ENCODE assay signal across 23 cellular contexts in the genomic region with DNA sequence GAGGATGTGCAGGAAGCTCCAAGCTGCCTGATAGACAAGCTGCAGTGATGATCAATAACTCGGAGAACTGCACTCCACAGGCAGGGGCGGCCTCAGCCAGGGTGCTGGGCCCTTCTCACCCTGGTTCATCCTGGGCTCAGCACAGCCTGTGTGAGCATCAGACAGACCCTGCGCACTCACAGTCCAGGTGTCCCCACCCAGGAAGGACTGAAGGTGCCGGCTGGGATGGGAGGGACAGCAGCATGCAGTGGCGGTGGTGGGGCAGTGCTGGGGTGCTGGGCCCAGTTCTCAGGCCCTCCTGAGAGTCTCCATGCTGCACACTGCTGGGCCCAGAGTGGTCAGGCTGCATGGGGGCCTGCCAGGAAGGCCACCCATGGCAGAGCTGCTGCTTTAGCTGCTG.
DNase-seq lines count a peak whose midpoint lies in the region; ATAC-seq and TF ChIP-seq lines count a peak whose summit lies in the region.
"Had no signal": no experiment of that assay in that cellular context is flagged by ENCODE, and none has a peak within 500 bp of the region (broad histone marks: within the 10 kb centered on the region; RNA-seq: fewer than 3 reads in every experiment).

No MANE protein-coding gene starts in this region.

- peak overlapping the region; percentile 58 for H2BK15ac ChIP-seq in neuronal stem cell (ENCODE audit: low read length)

- peak overlapping the region; percentile 97 for H3K14ac ChIP-seq in neuronal stem cell (ENCODE audit: low read length)

- peak overlapping the region; percentile 85 for H3K23ac ChIP-seq in neuronal stem cell (ENCODE audit: low read depth, low read length, poor library complexity)

- H3K4me2 ChIP-seq in neuronal stem cell (ENCODE audit: insufficient read depth, low read length, poor library complexity, severe bottlenecking), result no peak overlapping the region

- no peak for DNase-seq in activated CD8-positive, alpha-beta T cell treated with anti-CD3 and anti-CD28 coated beads, Interleukin-2, amount 10 ng/mL, durations not matched to agents 7 days and 5 days
- DNase-seq in activated CD8-positive, alpha-beta T cell treated with anti-CD3 and anti-CD28 coated beads for 36 hours, result no peak
- DNase-seq in heart right ventricle (no peak), neuronal stem cell (ENCODE audit: low spot score) (no peak), upper lobe of right lung (no peak), HUDEP-2 (lab: John Stamatoyannopoulos, UW; ENCODE audit: unreplicated experiment in 76 of 76) (no peak), dorsolateral prefrontal cortex (no peak)
- DNase-seq in activated T-helper 2 cell treated with anti-CD3 and anti-CD28 coated beads, Interferon-gamma antibody, Interleukin-2, Interleukin-4, amounts not matched to agents 10 μg/mL and 5 μg/mL and 100 μg/mL, durations not matched to agents 14 hours and 24 hours and 36 hours (ENCODE audit: low spot score), result no peak
- DNase-seq: activated naive CD4-positive, alpha-beta T cell treated with anti-CD3 and anti-CD28 coated beads, Interleukin-2, amount 50 U/mL, for 16 hours; activated T-cell treated with anti-CD3 and anti-CD28 coated beads, Interleukin-2, amount 50 U/mL, for 48 hours; CD4-positive, alpha-beta T cell; central memory CD4-positive, alpha-beta T cell; NCI-H1694; NCI-H2171; NCI-H524 treated with DMSO at 0.1 percent for 48 hours; NK-92 treated with Interleukin-12 subunit alpha and Interleukin-12 subunit beta, amount 100 ng/mL, for 24 hours; T-helper 1 cell had no signal

- H3K4me3 ChIP-seq in heart right ventricle (no peak overlapping the region), neuronal stem cell (ENCODE audit: low read length in 2 of 2) (no peak overlapping the region), upper lobe of right lung (no peak overlapping the region), dorsolateral prefrontal cortex (no peak overlapping the region)
- H3K4me3 ChIP-seq: ascending aorta, HAP-1, left lung, SJSA1 had no signal

- no peak overlapping the region for H4K8ac ChIP-seq in neuronal stem cell (ENCODE audit: low read depth, low read length)

- peak overlapping the region; percentile 84 for H2AK5ac ChIP-seq in neuronal stem cell (ENCODE audit: low read depth, low read length)

- no peak overlapping the region for H2BK12ac ChIP-seq in neuronal stem cell (ENCODE audit: low read length)

- TF ChIP-seq CTCF in activated CD8-positive, alpha-beta T cell treated with anti-CD3 and anti-CD28 coated beads for 36 hours (IDR thresholded peaks at IDR 0.05), result no peak
- TF ChIP-seq CTCF in heart right ventricle (IDR thresholded peaks at IDR 0.05) (no peak), upper lobe of right lung (IDR thresholded peaks at IDR 0.05) (no peak), dorsolateral prefrontal cortex (IDR thresholded peaks at IDR 0.05 in 54 of 56, conservative IDR thresholded peaks at IDR 0.05 in 2 of 56; ENCODE audit: low read depth in 1 of 56, partially characterized antibody in 56 of 56) (no peak)

- H3K27me3 Mint-ChIP-seq in activated CD8-positive, alpha-beta T cell treated with anti-CD3 and anti-CD28 coated beads, Interleukin-2, amount 10 ng/mL, durations not matched to agents 7 days and 5 days (ENCODE audit: low read depth), result peaks cover 2% of the 10 kb centered on the region
- H3K27me3 Mint-ChIP-seq in activated CD8-positive, alpha-beta T cell treated with anti-CD3 and anti-CD28 coated beads for 36 hours, result no peaks in the 10 kb centered on the region
- peaks cover 2% of the 10 kb centered on the region for H3K27me3 Mint-ChIP-seq in activated T-helper 2 cell treated with anti-CD3 and anti-CD28 coated beads, Interferon-gamma antibody, Interleukin-2, Interleukin-4, amounts not matched to agents 10 μg/mL and 5 μg/mL and 100 μg/mL, durations not matched to agents 14 hours and 24 hours and 36 hours (ENCODE audit: low read depth)
- H3K27me3 Mint-ChIP-seq: CD4-positive, alpha-beta T cell had no signal

- H2AFZ ChIP-seq in neuronal stem cell (ENCODE audit: low read length), result no peak overlapping the region

- peak; percentile 49 for ATAC-seq in activated CD8-positive, alpha-beta T cell treated with anti-CD3 and anti-CD28 coated beads, Interleukin-2, amount 10 ng/mL, durations not matched to agents 7 days and 5 days
- ATAC-seq in activated CD8-positive, alpha-beta T cell treated with anti-CD3 and anti-CD28 coated beads for 36 hours, result no peak
- peak; percentile 7 to 61 (median 32) for ATAC-seq in heart right ventricle
- ATAC-seq in upper lobe of right lung, result peak; percentile 5
- ATAC-seq: left lung had no signal

- no peak overlapping the region for H3K4me3 Mint-ChIP-seq in activated CD8-positive, alpha-beta T cell treated with anti-CD3 and anti-CD28 coated beads, Interleukin-2, amount 10 ng/mL, durations not matched to agents 7 days and 5 days
- H3K4me3 Mint-ChIP-seq in activated CD8-positive, alpha-beta T cell treated with anti-CD3 and anti-CD28 coated beads for 36 hours, result no peak overlapping the region
- no peak overlapping the region for H3K4me3 Mint-ChIP-seq in activated T-helper 2 cell treated with anti-CD3 and anti-CD28 coated beads, Interferon-gamma antibody, Interleukin-2, Interleukin-4, amounts not matched to agents 10 μg/mL and 5 μg/mL and 100 μg/mL, durations not matched to agents 14 hours and 24 hours and 36 hours (ENCODE audit: low read depth)
- H3K4me3 Mint-ChIP-seq: CD4-positive, alpha-beta T cell; neural crest cell had no signal

- CTCF ChIA-PET in activated CD8-positive, alpha-beta T cell treated with anti-CD3 and anti-CD28 coated beads, Interleukin-2, amount 10 ng/mL, durations not matched to agents 7 days and 5 days (lab: Charles Lee), result no interaction called here
- CTCF ChIA-PET in activated CD8-positive, alpha-beta T cell treated with anti-CD3 and anti-CD28 coated beads for 36 hours (lab: Charles Lee), result no interaction called here

- peak overlapping the region; percentile 37 for H3K4ac ChIP-seq in neuronal stem cell (ENCODE audit: low read length)

- no peaks in the 10 kb centered on the region for H3K9me3 Mint-ChIP-seq in activated CD8-positive, alpha-beta T cell treated with anti-CD3 and anti-CD28 coated beads, Interleukin-2, amount 10 ng/mL, durations not matched to agents 7 days and 5 days (ENCODE audit: insufficient read depth)
- H3K9me3 Mint-ChIP-seq in activated CD8-positive, alpha-beta T cell treated with anti-CD3 and anti-CD28 coated beads for 36 hours, result no peaks in the 10 kb centered on the region
- no peaks in the 10 kb centered on the region for H3K9me3 Mint-ChIP-seq in activated T-helper 2 cell treated with anti-CD3 and anti-CD28 coated beads, Interferon-gamma antibody, Interleukin-2, Interleukin-4, amounts not matched to agents 10 μg/mL and 5 μg/mL and 100 μg/mL, durations not matched to agents 14 hours and 24 hours and 36 hours
- H3K9me3 Mint-ChIP-seq: CD4-positive, alpha-beta T cell had no signal

- H3K4me1 Mint-ChIP-seq in activated CD8-positive, alpha-beta T cell treated with anti-CD3 and anti-CD28 coated beads, Interleukin-2, amount 10 ng/mL, durations not matched to agents 7 days and 5 days (ENCODE audit: low read depth), result peaks cover 16% of the 10 kb centered on the region
- H3K4me1 Mint-ChIP-seq in activated CD8-positive, alpha-beta T cell treated with anti-CD3 and anti-CD28 coated beads for 36 hours (ENCODE audit: low read depth), result peaks cover 5% of the 10 kb centered on the region
- H3K4me1 Mint-ChIP-seq in activated T-helper 2 cell treated with anti-CD3 and anti-CD28 coated beads, Interferon-gamma antibody, Interleukin-2, Interleukin-4, amounts not matched to agents 10 μg/mL and 5 μg/mL and 100 μg/mL, durations not matched to agents 14 hours and 24 hours and 36 hours (ENCODE audit: low read depth), result no peaks in the 10 kb centered on the region

- no peak overlapping the region for H2BK120ac ChIP-seq in neuronal stem cell (ENCODE audit: low read depth, low read length)

- H4K91ac ChIP-seq in neuronal stem cell (ENCODE audit: low read depth, low read length, poor library complexity), result no peak overlapping the region

- H3K27ac Mint-ChIP-seq in activated CD8-positive, alpha-beta T cell treated with anti-CD3 and anti-CD28 coated beads, Interleukin-2, amount 10 ng/mL, durations not matched to agents 7 days and 5 days, result no peak overlapping the region
- no peak overlapping the region for H3K27ac Mint-ChIP-seq in activated CD8-positive, alpha-beta T cell treated with anti-CD3 and anti-CD28 coated beads for 36 hours
- no peak overlapping the region for H3K27ac Mint-ChIP-seq in activated T-helper 2 cell treated with anti-CD3 and anti-CD28 coated beads, Interferon-gamma antibody, Interleukin-2, Interleukin-4, amounts not matched to agents 10 μg/mL and 5 μg/mL and 100 μg/mL, durations not matched to agents 14 hours and 24 hours and 36 hours
- H3K27ac Mint-ChIP-seq: CD4-positive, alpha-beta T cell had no signal

- H3K9me3 ChIP-seq in heart right ventricle (no peaks in the 10 kb centered on the region), neuronal stem cell (replicated peaks in 1 of 2; ENCODE audit: control insufficient read depth in 2 of 2, insufficient read depth in 1 of 2, low read depth in 1 of 2, low read length in 2 of 2) (no peaks in the 10 kb centered on the region), upper lobe of right lung (no peaks in the 10 kb centered on the region)
- H3K9me3 ChIP-seq: ascending aorta, HAP-1, left lung had no signal

- H3K27me3 ChIP-seq in heart right ventricle (no peaks in the 10 kb centered on the region), neuronal stem cell (ENCODE audit: control insufficient read depth in 3 of 3, insufficient read depth in 3 of 3, low read depth in 1 of 3, low read length in 3 of 3) (no peaks in the 10 kb centered on the region), upper lobe of right lung (no peaks in the 10 kb centered on the region), dorsolateral prefrontal cortex (no peaks in the 10 kb centered on the region)
- H3K27me3 ChIP-seq: ascending aorta, left lung, SJSA1 had no signal

- WGBS in heart right ventricle, 2 donors, result 89 to 92% methylated on average over 5 of the region's 5 CpGs
- no CpG with 5 or more reads among the region's 5 CpGs for WGBS in neuronal stem cell (ENCODE audit: extremely low coverage in 2 of 2, insufficient read length in 2 of 2, insufficient replicate concordance in 1 of 2), 2 donors

- H2BK5ac ChIP-seq in neuronal stem cell (ENCODE audit: low read length), result no peak overlapping the region

- H3K18ac ChIP-seq in neuronal stem cell (ENCODE audit: low read length), result peak overlapping the region; percentile 90

- H3K36me3 Mint-ChIP-seq in activated CD8-positive, alpha-beta T cell treated with anti-CD3 and anti-CD28 coated beads, Interleukin-2, amount 10 ng/mL, durations not matched to agents 7 days and 5 days (ENCODE audit: low read depth), result no peaks in the 10 kb centered on the region
- H3K36me3 Mint-ChIP-seq in activated CD8-positive, alpha-beta T cell treated with anti-CD3 and anti-CD28 coated beads for 36 hours (ENCODE audit: low read depth), result no peaks in the 10 kb centered on the region
- no peaks in the 10 kb centered on the region for H3K36me3 Mint-ChIP-seq in activated T-helper 2 cell treated with anti-CD3 and anti-CD28 coated beads, Interferon-gamma antibody, Interleukin-2, Interleukin-4, amounts not matched to agents 10 μg/mL and 5 μg/mL and 100 μg/mL, durations not matched to agents 14 hours and 24 hours and 36 hours (ENCODE audit: low read depth)

- no peak overlapping the region for H3K9ac ChIP-seq in neuronal stem cell (ENCODE audit: low read depth, low read length, poor library complexity)

- H3K4me1 ChIP-seq in heart right ventricle (peaks cover 0 to 9% (median 5%) of the 10 kb centered on the region in 9 donors), neuronal stem cell (ENCODE audit: control insufficient read depth in 2 of 2, insufficient read depth in 1 of 2, low read depth in 1 of 2, low read length in 2 of 2) (peaks cover 0 to 2% of the 10 kb centered on the region in 2 donors), upper lobe of right lung (no peaks in the 10 kb centered on the region)
- H3K4me1 ChIP-seq: ascending aorta, HAP-1, left lung, SJSA1 had no signal

- H3K27ac ChIP-seq in heart right ventricle (peak overlapping the region in 8 of 10 donors; percentile 35 to 72 (median 54)), neuronal stem cell (replicated peaks; ENCODE audit: low read length) (no peak overlapping the region), upper lobe of right lung (no peak overlapping the region), dorsolateral prefrontal cortex (no peak overlapping the region)
- H3K27ac ChIP-seq: 22Rv1, ascending aorta, left lung, SJSA1 had no signal

- peaks cover 2% of the 10 kb centered on the region for H3K79me1 ChIP-seq in neuronal stem cell (ENCODE audit: low read depth, low read length)

- no peaks in the 10 kb centered on the region for H3K36me3 ChIP-seq in heart right ventricle
- H3K36me3 ChIP-seq in neuronal stem cell (replicated peaks in 1 of 2; ENCODE audit: control insufficient read depth in 2 of 2, insufficient read depth in 2 of 2, low read length in 2 of 2), result no peaks in the 10 kb centered on the region
- no peaks in the 10 kb centered on the region for H3K36me3 ChIP-seq in upper lobe of right lung
- H3K36me3 ChIP-seq: ascending aorta, HAP-1, left lung, SJSA1 had no signal

- intact Hi-C loops in activated CD8-positive, alpha-beta T cell treated with anti-CD3 and anti-CD28 coated beads for 36 hours (cut with micrococcal nuclease), result no loop called here
- intact Hi-C loops in heart right ventricle (cut with DNase I) (loop anchor here in 1 of 10 donors (1.0 kb wide), 1 partner anchor 31 kb away; no protein-coding TSS in a partner anchor), upper lobe of right lung (cut with DNase I) (no loop called here), dorsolateral prefrontal cortex (cut with DNase I) (no loop called here)
- intact Hi-C loops in activated T-helper 2 cell treated with anti-CD3 and anti-CD28 coated beads, Interferon-gamma antibody, Interleukin-2, Interleukin-4, amounts not matched to agents 10 μg/mL and 5 μg/mL and 100 μg/mL, durations not matched to agents 14 hours and 24 hours and 36 hours (cut with micrococcal nuclease), result no loop called here

- POLR2A ChIA-PET in activated CD8-positive, alpha-beta T cell treated with anti-CD3 and anti-CD28 coated beads, Interleukin-2, amount 10 ng/mL, durations not matched to agents 7 days and 5 days (lab: Charles Lee), result no interaction called here
- POLR2A ChIA-PET in activated CD8-positive, alpha-beta T cell treated with anti-CD3 and anti-CD28 coated beads for 36 hours (lab: Charles Lee), result interaction anchor here (0.6 kb wide), 1 partner anchor 93 kb away, joined by 3 read pairs; no protein-coding TSS in a partner anchor

Comparison
In these comparisons a context has a peak if more than half of its experiments do, and no peak if none do; other contexts are left out.
1. H3K27ac ChIP-seq: peak in heart right ventricle (8 of 10); none in neuronal stem cell (single experiment), upper lobe of right lung (single experiment) and dorsolateral prefrontal cortex (0 of 59).